1 cellular context compared by ENCODE assay signal in genomic region chr2:215484570-215484969, GRCh38.
TF ChIP-seq lines count a peak whose summit lies in the region.

No MANE protein-coding gene starts in this region.

TF ChIP-seq in HepG2, 621 proteins besides CTCF, POLR2A, EP300 and RAD21:
- no peak for TF ChIP-seq ZNF24 (IDR thresholded peaks at IDR 0.05)
- TF ChIP-seq ELF1 (CRISPR knock-in tag; IDR thresholded peaks at IDR 0.05): no peak
- TF ChIP-seq SMAD9 (CRISPR knock-in tag; IDR thresholded peaks at IDR 0.05): no peak
- TF ChIP-seq SNAI1 (CRISPR knock-in tag; IDR thresholded peaks at IDR 0.05; ENCODE audit: borderline replicate concordance): no peak
- TF ChIP-seq, protein P1, sequence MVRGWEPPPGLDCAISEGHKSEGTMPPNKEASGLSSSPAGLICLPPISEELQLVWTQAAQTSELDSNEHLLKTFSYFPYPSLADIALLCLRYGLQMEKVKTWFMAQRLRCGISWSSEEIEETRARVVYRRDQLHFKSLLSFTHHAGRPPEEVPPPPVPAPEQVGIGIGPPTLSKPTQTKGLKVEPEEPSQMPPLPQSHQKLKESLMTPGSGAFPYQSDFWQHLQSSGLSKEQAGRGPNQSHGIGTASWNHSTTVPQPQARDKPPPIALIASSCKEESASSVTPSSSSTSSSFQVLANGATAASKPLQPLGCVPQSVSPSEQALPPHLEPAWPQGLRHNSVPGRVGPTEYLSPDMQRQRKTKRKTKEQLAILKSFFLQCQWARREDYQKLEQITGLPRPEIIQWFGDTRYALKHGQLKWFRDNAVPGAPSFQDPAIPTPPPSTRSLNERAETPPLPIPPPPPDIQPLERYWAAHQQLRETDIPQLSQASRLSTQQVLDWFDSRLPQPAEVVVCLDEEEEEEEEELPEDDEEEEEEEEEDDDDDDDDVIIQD (CRISPR knock-in tag; IDR thresholded peaks at IDR 0.05; ENCODE audit: low read depth): no peak
- TF ChIP-seq, protein P2, sequence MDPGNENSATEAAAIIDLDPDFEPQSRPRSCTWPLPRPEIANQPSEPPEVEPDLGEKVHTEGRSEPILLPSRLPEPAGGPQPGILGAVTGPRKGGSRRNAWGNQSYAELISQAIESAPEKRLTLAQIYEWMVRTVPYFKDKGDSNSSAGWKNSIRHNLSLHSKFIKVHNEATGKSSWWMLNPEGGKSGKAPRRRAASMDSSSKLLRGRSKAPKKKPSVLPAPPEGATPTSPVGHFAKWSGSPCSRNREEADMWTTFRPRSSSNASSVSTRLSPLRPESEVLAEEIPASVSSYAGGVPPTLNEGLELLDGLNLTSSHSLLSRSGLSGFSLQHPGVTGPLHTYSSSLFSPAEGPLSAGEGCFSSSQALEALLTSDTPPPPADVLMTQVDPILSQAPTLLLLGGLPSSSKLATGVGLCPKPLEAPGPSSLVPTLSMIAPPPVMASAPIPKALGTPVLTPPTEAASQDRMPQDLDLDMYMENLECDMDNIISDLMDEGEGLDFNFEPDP (CRISPR knock-in tag; conservative IDR thresholded peaks at IDR 0.05): no peak
- no peak for TF ChIP-seq HNF1A (IDR thresholded peaks at IDR 0.05; ENCODE audit: low read depth)
- TF ChIP-seq HNF1A (CRISPR knock-in tag; IDR thresholded peaks at IDR 0.05; ENCODE audit: borderline replicate concordance): no peak
- no peak for TF ChIP-seq HES4 (CRISPR knock-in tag; IDR thresholded peaks at IDR 0.05; ENCODE audit: borderline replicate concordance)
- peak; percentile 44 to 86; a peak in 3 of 4 replicates for TF ChIP-seq MAFK (conservative IDR thresholded peaks at IDR 0.05 in 1 of 2, IDR thresholded peaks at IDR 0.05 in 1 of 2; ENCODE audit: low read length in 2 of 2)
- TF ChIP-seq ZBTB3 (CRISPR knock-in tag; IDR thresholded peaks at IDR 0.05; ENCODE audit: borderline replicate concordance, low read depth): no peak
- no peak for TF ChIP-seq ZKSCAN8 (CRISPR knock-in tag; IDR thresholded peaks at IDR 0.05; ENCODE audit: borderline replicate concordance)
- TF ChIP-seq KLF12 (CRISPR knock-in tag; IDR thresholded peaks at IDR 0.05; ENCODE audit: borderline replicate concordance): no peak
- TF ChIP-seq RARA (CRISPR knock-in tag; IDR thresholded peaks at IDR 0.05): no peak
- TF ChIP-seq MAFF (IDR thresholded peaks at IDR 0.05; ENCODE audit: low read depth, low read length): peak; percentile 68
- TF ChIP-seq CHD2 (IDR thresholded peaks at IDR 0.05; ENCODE audit: low read depth, low read length): no peak
- TF ChIP-seq ZNF205 (CRISPR knock-in tag; IDR thresholded peaks at IDR 0.05): no peak
- no peak for TF ChIP-seq HDAC6 (IDR thresholded peaks at IDR 0.05; ENCODE audit: low read depth, low read length)
TF ChIP-seq in HepG2: peak in this region for 2.
